In genomic region chr11:64219354-64219684, GRCh38 we compare ENCODE assay signal across 16 cellular contexts. TPM values are rescaled to one million over a fixed set of nuclear protein-coding genes. Genes with fewer than 3 reads are reported as not detected.
DNase-seq lines count a peak whose midpoint lies in the region; ATAC-seq lines count a peak whose summit lies in the region.
"Had no signal": no experiment of that assay in that cellular context is flagged by ENCODE, and none has a peak within 500 bp of the region (broad histone marks: within the 10 kb centered on the region; RNA-seq: fewer than 3 reads in every experiment).

No MANE protein-coding gene starts in this region.

- peaks cover 10 to 38% of the 10 kb centered on the region in 2 donors for H3K36me3 Mint-ChIP-seq in CD4-positive, alpha-beta memory T cell
- H3K36me3 Mint-ChIP-seq in activated CD8-positive, alpha-beta memory T cell treated with anti-CD3 and anti-CD28 coated beads, Interleukin-2, amount 10 ng/mL, durations not matched to agents 7 days and 5 days = peaks cover 27% of the 10 kb centered on the region

- H3K4me2 ChIP-seq in BLaER1 (no peak overlapping the region), mesendoderm (ENCODE audit: low read length) (no peak overlapping the region)

- H4K8ac ChIP-seq in mesendoderm (ENCODE audit: low read depth, low read length) = no peak overlapping the region

- H3K27me3 Mint-ChIP-seq in CD4-positive, alpha-beta memory T cell = no peaks in the 10 kb centered on the region
- H3K27me3 Mint-ChIP-seq in activated CD8-positive, alpha-beta memory T cell treated with anti-CD3 and anti-CD28 coated beads, Interleukin-2, amount 10 ng/mL, durations not matched to agents 7 days and 5 days = no peaks in the 10 kb centered on the region

- H3K79me1 ChIP-seq in mesendoderm (ENCODE audit: low read length) = no peaks in the 10 kb centered on the region

- ATAC-seq in left lobe of liver (peak; percentile 4), HG02678 (IDR thresholded peaks at IDR 0.05; ENCODE audit: unreplicated experiment) (no peak)
- no peak for ATAC-seq in activated CD8-positive, alpha-beta memory T cell treated with anti-CD3 and anti-CD28 coated beads, Interleukin-2, amount 10 ng/mL, durations not matched to agents 7 days and 5 days

- H3K4me1 ChIP-seq in BLaER1 (peaks cover 71% of the 10 kb centered on the region), mesendoderm (ENCODE audit: control insufficient read depth, low read depth, low read length) (no peaks in the 10 kb centered on the region)
- no peaks in the 10 kb centered on the region for H3K4me1 ChIP-seq in CD4-positive, alpha-beta memory T cell (ENCODE audit: insufficient read depth, low read length)

- H3K4me3 ChIP-seq in BLaER1 (no peak overlapping the region), mesendoderm (ENCODE audit: low read length) (no peak overlapping the region)
- no peak overlapping the region for H3K4me3 ChIP-seq in CD4-positive, alpha-beta memory T cell (ENCODE audit: low read length in 2 of 2)
- H3K4me3 ChIP-seq: SK-N-MC had no signal

- intact Hi-C loops in CD4-positive, alpha-beta memory T cell (cut with micrococcal nuclease) = no loop called here
- intact Hi-C loops in posterior vena cava (cut with DNase I) = loop anchor here in 1 of 2 donors (2.0 kb wide), 1 partner anchor 151 kb away; no protein-coding TSS in a partner anchor

- no peak overlapping the region for H2BK120ac ChIP-seq in mesendoderm (ENCODE audit: low read depth, low read length)

- no peak overlapping the region for H2AK5ac ChIP-seq in mesendoderm (ENCODE audit: low read length)

- peaks cover 60% of the 10 kb centered on the region for H4K20me1 ChIP-seq in BLaER1

- H3K79me2 ChIP-seq in mesendoderm (ENCODE audit: control insufficient read depth, insufficient read depth, low read length) = no peaks in the 10 kb centered on the region

- H2BK5ac ChIP-seq in mesendoderm (ENCODE audit: low read length) = no peak overlapping the region

- no peak for DNase-seq in CD4-positive, alpha-beta memory T cell
- DNase-seq in left lobe of liver (ENCODE audit: low spot score) = peak; percentile 52
- peak; percentile 77 for DNase-seq in posterior vena cava (ENCODE audit: low spot score)
- no peak for DNase-seq in mesendoderm
- no peak for DNase-seq in activated CD8-positive, alpha-beta memory T cell treated with anti-CD3 and anti-CD28 coated beads, Interleukin-2, amount 10 ng/mL, durations not matched to agents 7 days and 5 days
- DNase-seq: BE2C, DMS 273 treated with DMSO at 0.1 percent for 48 hours, GF-D8, GOT3, KG1, NCI-H1436 treated with DMSO at 0.1 percent for 48 hours, NCI-H2081 treated with DMSO at 0.1 percent for 48 hours, NCI-H524 had no signal

- CTCF ChIA-PET in CD4-positive, alpha-beta memory T cell (lab: Charles Lee; ENCODE audit: partially characterized antibody) = interaction anchor here (1.0 to 18.8 kb wide), 2 partner anchors 13 to 82 kb away, joined by 3 to 207 read pairs; partner anchors contain the start of gene FERMT3
- CTCF ChIA-PET in activated CD8-positive, alpha-beta memory T cell treated with anti-CD3 and anti-CD28 coated beads, Interleukin-2, amount 10 ng/mL, durations not matched to agents 7 days and 5 days (lab: Charles Lee) = interaction anchor here (0.6 kb wide), 1 partner anchor 1446 kb away, joined by 3 read pairs; no protein-coding TSS in a partner anchor

- H3K9me3 ChIP-seq in BLaER1 = no peaks in the 10 kb centered on the region
- no peaks in the 10 kb centered on the region for H3K9me3 ChIP-seq in CD4-positive, alpha-beta memory T cell (ENCODE audit: control insufficient read depth in 1 of 2, low read length in 2 of 2)
- H3K9me3 ChIP-seq: BE2C had no signal

- H3K9me3 Mint-ChIP-seq in CD4-positive, alpha-beta memory T cell = no peaks in the 10 kb centered on the region
- H3K9me3 Mint-ChIP-seq in activated CD8-positive, alpha-beta memory T cell treated with anti-CD3 and anti-CD28 coated beads, Interleukin-2, amount 10 ng/mL, durations not matched to agents 7 days and 5 days (ENCODE audit: low read depth) = no peaks in the 10 kb centered on the region

- no CpG with 5 or more reads among the region's 7 CpGs for WGBS in mesendoderm (ENCODE audit: extremely low coverage, insufficient coverage, low lambda C conversion rate)

- no peak overlapping the region for H3K4ac ChIP-seq in mesendoderm (ENCODE audit: low read depth, low read length)

- peak overlapping the region in 1 of 7 donors; percentile 29 for H3K27ac Mint-ChIP-seq in CD4-positive, alpha-beta memory T cell
- H3K27ac Mint-ChIP-seq in activated CD8-positive, alpha-beta memory T cell treated with anti-CD3 and anti-CD28 coated beads, Interleukin-2, amount 10 ng/mL, durations not matched to agents 7 days and 5 days = no peak overlapping the region

- H3K27me3 ChIP-seq in BLaER1 (no peaks in the 10 kb centered on the region), mesendoderm (ENCODE audit: insufficient read depth, low read length, poor library complexity) (no peaks in the 10 kb centered on the region)
- no peaks in the 10 kb centered on the region for H3K27me3 ChIP-seq in CD4-positive, alpha-beta memory T cell (ENCODE audit: insufficient read depth, low read length)
- H3K27me3 ChIP-seq: BE2C had no signal

- peaks cover 3 to 6% (median 4%) of the 10 kb centered on the region in 4 donors for H3K4me1 Mint-ChIP-seq in CD4-positive, alpha-beta memory T cell
- H3K4me1 Mint-ChIP-seq in activated CD8-positive, alpha-beta memory T cell treated with anti-CD3 and anti-CD28 coated beads, Interleukin-2, amount 10 ng/mL, durations not matched to agents 7 days and 5 days = peaks cover 6% of the 10 kb centered on the region

- H3K23ac ChIP-seq in mesendoderm (ENCODE audit: low read length) = no peak overlapping the region

- H3K18ac ChIP-seq in mesendoderm (ENCODE audit: low read length) = no peak overlapping the region

- H3K27ac ChIP-seq in BLaER1 = peak overlapping the region; percentile 35; the same call in 1 of the 2 replicates
- peak overlapping the region; percentile 19 for H3K27ac ChIP-seq in CD4-positive, alpha-beta memory T cell (ENCODE audit: low read depth, low read length)
- H3K27ac ChIP-seq in mesendoderm (ENCODE audit: low read depth, low read length) = no peak overlapping the region
- H3K27ac ChIP-seq: SK-N-MC had no signal

- peak overlapping the region; percentile 29; the same call in 1 of the 2 replicates for H3K9ac ChIP-seq in BLaER1
- no peak overlapping the region for H3K9ac ChIP-seq in mesendoderm (ENCODE audit: low read length)

- peaks cover 84% of the 10 kb centered on the region for H3K36me3 ChIP-seq in BLaER1
- peaks cover 42% of the 10 kb centered on the region for H3K36me3 ChIP-seq in CD4-positive, alpha-beta memory T cell (ENCODE audit: insufficient read depth, low read length)
- no peaks in the 10 kb centered on the region for H3K36me3 ChIP-seq in mesendoderm (ENCODE audit: control insufficient read depth, insufficient read depth, low read length)
- H3K36me3 ChIP-seq: BE2C had no signal

- H2BK15ac ChIP-seq in mesendoderm (replicated peaks; ENCODE audit: low read depth) = no peak overlapping the region

- no peak overlapping the region for H3K56ac ChIP-seq in mesendoderm (ENCODE audit: low read length)

- no peak overlapping the region for H4K5ac ChIP-seq in mesendoderm (ENCODE audit: low read length)

- POLR2A ChIA-PET in CD4-positive, alpha-beta memory T cell (lab: Charles Lee; ENCODE audit: partially characterized antibody) = interaction anchor here (1.1 to 38.9 kb wide), 4 partner anchors 10 to 51 kb away, joined by 3 to 937 read pairs (median 470); partner anchors contain the start of genes DNAJC4, FERMT3, FKBP2 and NUDT22

- H3K4me3 Mint-ChIP-seq in CD4-positive, alpha-beta memory T cell = no peak overlapping the region
- H3K4me3 Mint-ChIP-seq in activated CD8-positive, alpha-beta memory T cell treated with anti-CD3 and anti-CD28 coated beads, Interleukin-2, amount 10 ng/mL, durations not matched to agents 7 days and 5 days = no peak overlapping the region

RNA-seq across cellular contexts. Expression of gene TRPT1, which starts 6.7 kb away (rescaled TPM):
- total RNA-seq in CD4-positive, alpha-beta memory T cell = 10 to 100 TPM; 37.6 to 42.1 TPM
- polyA plus RNA-seq in CD4-positive, alpha-beta memory T cell = 10 to 100 TPM; 31.1 to 35.3 TPM
- 22.2 TPM for total RNA-seq in left lobe of liver
- total RNA-seq in posterior vena cava = 10 to 100 TPM; 19.9 to 21.9 TPM
- 29.9 TPM for polyA plus RNA-seq in mesendoderm (2013, experiment 1 of 2)
- 30.6 TPM for polyA plus RNA-seq in mesendoderm (2013, experiment 2 of 2)
- 10 to 100 TPM; 33.4 to 37.1 TPM for total RNA-seq in activated CD8-positive, alpha-beta memory T cell treated with anti-CD3 and anti-CD28 coated beads, Interleukin-2, amount 10 ng/mL, durations not matched to agents 7 days and 5 days

RNA-seq across cellular contexts. Expression of gene NUDT22, which starts 6.8 kb away (rescaled TPM):
- 100 to 1,000 TPM in 1 of 2 experiments, 10 to 100 TPM in 1; 83.9 to 101 TPM for total RNA-seq in CD4-positive, alpha-beta memory T cell
- 10 to 100 TPM; 38.1 to 69.6 TPM for polyA plus RNA-seq in CD4-positive, alpha-beta memory T cell
- total RNA-seq in left lobe of liver = 52.5 TPM
- total RNA-seq in posterior vena cava = 10 to 100 TPM; 35.8 to 41.1 TPM
- polyA plus RNA-seq in mesendoderm (2013, experiment 1 of 2) = 59.0 TPM
- polyA plus RNA-seq in mesendoderm (2013, experiment 2 of 2) = 59.6 TPM
- total RNA-seq in activated CD8-positive, alpha-beta memory T cell treated with anti-CD3 and anti-CD28 coated beads, Interleukin-2, amount 10 ng/mL, durations not matched to agents 7 days and 5 days = 10 to 100 TPM; 83.8 to 84.1 TPM

RNA-seq across cellular contexts. Expression of gene DNAJC4, which starts 11.0 kb away (rescaled TPM):
- 10 to 100 TPM; 60.6 to 64.5 TPM for total RNA-seq in CD4-positive, alpha-beta memory T cell
- 10 to 100 TPM; 15.6 to 23.6 TPM for polyA plus RNA-seq in CD4-positive, alpha-beta memory T cell
- 28.2 TPM for total RNA-seq in left lobe of liver
- 10 to 100 TPM; 16.1 to 21.3 TPM for total RNA-seq in posterior vena cava
- 10.4 TPM for polyA plus RNA-seq in mesendoderm (2013, experiment 1 of 2)
- polyA plus RNA-seq in mesendoderm (2013, experiment 2 of 2) = 11.5 TPM
- 10 to 100 TPM; 29.7 to 37.0 TPM for total RNA-seq in activated CD8-positive, alpha-beta memory T cell treated with anti-CD3 and anti-CD28 coated beads, Interleukin-2, amount 10 ng/mL, durations not matched to agents 7 days and 5 days

RNA-seq across cellular contexts. Expression of gene FERMT3, which starts 12.8 kb away (rescaled TPM):
- total RNA-seq in CD4-positive, alpha-beta memory T cell = 100 to 1,000 TPM; 149 to 152 TPM
- 100 to 1,000 TPM; 198 to 202 TPM for polyA plus RNA-seq in CD4-positive, alpha-beta memory T cell
- total RNA-seq in left lobe of liver = 9.7 TPM
- 10 to 100 TPM; 30.3 to 44.0 TPM for total RNA-seq in posterior vena cava
- polyA plus RNA-seq in mesendoderm (2013, experiment 1 of 2) = 1.3 TPM
- polyA plus RNA-seq in mesendoderm (2013, experiment 2 of 2) = 0.76 TPM
- total RNA-seq in activated CD8-positive, alpha-beta memory T cell treated with anti-CD3 and anti-CD28 coated beads, Interleukin-2, amount 10 ng/mL, durations not matched to agents 7 days and 5 days = 100 to 1,000 TPM; 210 to 217 TPM

RNA-seq across cellular contexts. Expression of gene VEGFB, which starts 15.1 kb away (rescaled TPM):
- total RNA-seq in CD4-positive, alpha-beta memory T cell = 10 to 100 TPM; 96.8 to 97.3 TPM
- 10 to 100 TPM in 1 of 2 donors, 1 to 10 TPM in 1; 2.3 to 22.2 TPM for polyA plus RNA-seq in CD4-positive, alpha-beta memory T cell
- total RNA-seq in left lobe of liver (20.8 TPM), posterior vena cava (100 to 1,000 TPM; 163 to 190 TPM)
- polyA plus RNA-seq in mesendoderm (2013, experiment 1 of 2) = 14.3 TPM
- 15.5 TPM for polyA plus RNA-seq in mesendoderm (2013, experiment 2 of 2)
- total RNA-seq in activated CD8-positive, alpha-beta memory T cell treated with anti-CD3 and anti-CD28 coated beads, Interleukin-2, amount 10 ng/mL, durations not matched to agents 7 days and 5 days = 10 to 100 TPM; 53.4 to 54.8 TPM

Comparison
In these comparisons a context has a peak if more than half of its experiments do, and no peak if none do; other contexts are left out.
1. DNase-seq: peak in left lobe of liver (single experiment) and posterior vena cava (single experiment); none in CD4-positive, alpha-beta memory T cell (0 of 5), mesendoderm (single experiment) and activated CD8-positive, alpha-beta memory T cell treated with anti-CD3 and anti-CD28 coated beads, Interleukin-2, amount 10 ng/mL, durations not matched to agents 7 days and 5 days (single experiment).